Comparison of ENCODE assay signal across 1 cellular context in genomic region chr10:52451817-52452216, GRCh38.
A peak's percentile ranks its signal among the peaks of the same experiment; 100 is the strongest.
TF ChIP-seq lines count a peak whose summit lies in the region.

No MANE protein-coding gene starts in this region.

TF ChIP-seq in IMR-90, 13 proteins besides CTCF, POLR2A, EP300 and RAD21:
- TF ChIP-seq CHD1 (IDR thresholded peaks at IDR 0.05; ENCODE audit: low read depth, low read length): no peak
- no peak for TF ChIP-seq NFE2L2 (IDR thresholded peaks at IDR 0.05; ENCODE audit: low read depth, low read length)
- peak; percentile 71 for TF ChIP-seq CEBPB (IDR thresholded peaks at IDR 0.05; ENCODE audit: low read depth, low read length)
- TF ChIP-seq SMC3 (IDR thresholded peaks at IDR 0.05; ENCODE audit: low read depth, low read length): no peak
